Comparison of ENCODE assay signal across 9 cellular contexts in genomic region chr1:25711555-25712298, GRCh38.
DNase-seq lines count a peak whose midpoint lies in the region; ATAC-seq and TF ChIP-seq lines count a peak whose summit lies in the region.
"Had no signal": no experiment of that assay in that cellular context is flagged by ENCODE, and none has a peak within 500 bp of the region (broad histone marks: within the 10 kb centered on the region; RNA-seq: fewer than 3 reads in every experiment).

No MANE protein-coding gene starts in this region.

- no peaks in the 10 kb centered on the region for H3K9me3 Mint-ChIP-seq in activated T-cell treated with anti-CD3 and anti-CD28 coated beads, Interleukin-2, amount 50 U/mL, for 72 hours

- no peaks in the 10 kb centered on the region for H3K27me3 Mint-ChIP-seq in activated T-cell treated with anti-CD3 and anti-CD28 coated beads, Interleukin-2, amount 50 U/mL, for 72 hours (ENCODE audit: low read depth)

- H3K27me3 ChIP-seq in RWPE2 (ENCODE audit: insufficient read depth, poor library complexity, severe bottlenecking): no peaks in the 10 kb centered on the region

- no peaks in the 10 kb centered on the region for H3K36me3 Mint-ChIP-seq in activated T-cell treated with anti-CD3 and anti-CD28 coated beads, Interleukin-2, amount 50 U/mL, for 72 hours (ENCODE audit: insufficient read depth in 2 of 2)

- peaks cover 62% of the 10 kb centered on the region for H3K4me1 Mint-ChIP-seq in activated T-cell treated with anti-CD3 and anti-CD28 coated beads, Interleukin-2, amount 50 U/mL, for 72 hours (ENCODE audit: low read depth)

- no peaks in the 10 kb centered on the region for H3K36me3 ChIP-seq in RWPE2 (ENCODE audit: low read depth)

- H3K9me3 ChIP-seq in RWPE2 (ENCODE audit: severe bottlenecking): no peaks in the 10 kb centered on the region

- DNase-seq in RWPE2 (ENCODE audit: low spot score) (no peak), left colon (peak in 1 of 2 donors; percentile 35), DMS153 treated with DMSO at 0.1 percent for 48 hours (lab: John Stamatoyannopoulos, UW; ENCODE audit: unreplicated experiment) (no peak), RPMI8226 (no peak), globus pallidus (ENCODE audit: low spot score) (no peak)
- peak; percentile 68 to 69 for DNase-seq in activated T-cell treated with anti-CD3 and anti-CD28 coated beads, Interleukin-2, amount 50 U/mL, for 72 hours
- DNase-seq in stimulated activated naive CD4-positive, alpha-beta T cell treated with Interleukin-2 at 50 U/mL for 16 hours (lab: John Stamatoyannopoulos, UW): peak; percentile 38

- no peak for TF ChIP-seq CTCF in RWPE2 (IDR thresholded peaks at IDR 0.05; ENCODE audit: poor library complexity, severe bottlenecking)

- ATAC-seq in RWPE2 (ENCODE audit: low read depth): 0 out of 3 replicates have a peak, but pooled peaks have one; percentile 24
- ATAC-seq in activated T-cell treated with anti-CD3 and anti-CD28 coated beads, Interleukin-2, amount 50 U/mL, for 72 hours (replicated peaks in 1 of 2): peak; percentile 89 to 97
- peak; percentile 40 for ATAC-seq in left colon
- no peak for ATAC-seq in GM19397 (IDR thresholded peaks at IDR 0.05; ENCODE audit: unreplicated experiment)

- H3K4me1 ChIP-seq in RWPE2 (ENCODE audit: insufficient read depth, poor library complexity, severe bottlenecking): peaks cover 10% of the 10 kb centered on the region

- H3K4me3 Mint-ChIP-seq in activated T-cell treated with anti-CD3 and anti-CD28 coated beads, Interleukin-2, amount 50 U/mL, for 72 hours: peak overlapping the region; percentile 71 to 85

- peak overlapping the region; percentile 92 for H3K27ac Mint-ChIP-seq in activated T-cell treated with anti-CD3 and anti-CD28 coated beads, Interleukin-2, amount 50 U/mL, for 72 hours

- no peak overlapping the region for H3K4me3 ChIP-seq in RWPE2 (ENCODE audit: severe bottlenecking)
- H3K4me3 ChIP-seq: SK-N-MC had no signal

- intact Hi-C loops in left colon (cut with DNase I, micrococcal nuclease): no loop called here

- no peak overlapping the region for H3K27ac ChIP-seq in RWPE2 (ENCODE audit: poor library complexity, severe bottlenecking)
- H3K27ac ChIP-seq: SK-N-MC had no signal

Comparison
In these comparisons a context has a peak if more than half of its experiments do, and no peak if none do; other contexts are left out.
1. DNase-seq: peak in activated T-cell treated with anti-CD3 and anti-CD28 coated beads, Interleukin-2, amount 50 U/mL, for 72 hours (2 of 2) and stimulated activated naive CD4-positive, alpha-beta T cell treated with Interleukin-2 at 50 U/mL for 16 hours (single experiment); none in RWPE2 (single experiment), DMS153 treated with DMSO at 0.1 percent for 48 hours (single experiment), RPMI8226 (single experiment) and globus pallidus (single experiment).